In genomic region chr17:37041931-37042330, GRCh38 we compare ENCODE assay signal across 2 cellular contexts.
TF ChIP-seq lines count a peak whose summit lies in the region.

No MANE protein-coding gene starts in this region.

TF ChIP-seq in A549, 52 proteins besides CTCF, POLR2A, EP300 and RAD21 (continued from another document):
- TF ChIP-seq USF2 (IDR thresholded peaks at IDR 0.05), result no peak
- TF ChIP-seq CHD4 (IDR thresholded peaks at IDR 0.05; ENCODE audit: borderline replicate concordance), result no peak
- TF ChIP-seq MAFK (IDR thresholded peaks at IDR 0.05; ENCODE audit: partially characterized antibody), result peak; percentile 53
- TF ChIP-seq HOXB13 (CRISPR knock-in tag; IDR thresholded peaks at IDR 0.05; ENCODE audit: low read depth), result no peak
- no peak for TF ChIP-seq HDAC2 (IDR thresholded peaks at IDR 0.05)
TF ChIP-seq in A549: peak in this region for 1.

TF ChIP-seq in SK-N-SH treated with all-trans-retinoic acid at 6 μM for 48 hours, 23 proteins besides CTCF, POLR2A, EP300 and RAD21 (continued from another document):
- TF ChIP-seq PATZ1 (CRISPR knock-in tag; IDR thresholded peaks at IDR 0.05; ENCODE audit: borderline replicate concordance), result no peak
- no peak for TF ChIP-seq POU6F1 (CRISPR knock-in tag; IDR thresholded peaks at IDR 0.05; ENCODE audit: borderline replicate concordance, low read depth)
- TF ChIP-seq CSRNP3 (CRISPR knock-in tag; IDR thresholded peaks at IDR 0.05), result no peak
- no peak for TF ChIP-seq ARNTL (CRISPR knock-in tag; IDR thresholded peaks at IDR 0.05; ENCODE audit: borderline replicate concordance, low read depth)
- no peak for TF ChIP-seq CREB5 (CRISPR knock-in tag; IDR thresholded peaks at IDR 0.05; ENCODE audit: low read depth)
- TF ChIP-seq ZNF70 (CRISPR knock-in tag; IDR thresholded peaks at IDR 0.05), result no peak
- no peak for TF ChIP-seq ZNF8 (CRISPR knock-in tag; IDR thresholded peaks at IDR 0.05)
- no peak for TF ChIP-seq BACH2 (CRISPR knock-in tag; IDR thresholded peaks at IDR 0.05; ENCODE audit: borderline replicate concordance)
- no peak for TF ChIP-seq OSR1 (CRISPR knock-in tag; IDR thresholded peaks at IDR 0.05)
- no peak for TF ChIP-seq TCF4 (CRISPR knock-in tag; IDR thresholded peaks at IDR 0.05; ENCODE audit: borderline replicate concordance)
